ENCODE assay signal across 11 cellular contexts in the genomic region with DNA sequence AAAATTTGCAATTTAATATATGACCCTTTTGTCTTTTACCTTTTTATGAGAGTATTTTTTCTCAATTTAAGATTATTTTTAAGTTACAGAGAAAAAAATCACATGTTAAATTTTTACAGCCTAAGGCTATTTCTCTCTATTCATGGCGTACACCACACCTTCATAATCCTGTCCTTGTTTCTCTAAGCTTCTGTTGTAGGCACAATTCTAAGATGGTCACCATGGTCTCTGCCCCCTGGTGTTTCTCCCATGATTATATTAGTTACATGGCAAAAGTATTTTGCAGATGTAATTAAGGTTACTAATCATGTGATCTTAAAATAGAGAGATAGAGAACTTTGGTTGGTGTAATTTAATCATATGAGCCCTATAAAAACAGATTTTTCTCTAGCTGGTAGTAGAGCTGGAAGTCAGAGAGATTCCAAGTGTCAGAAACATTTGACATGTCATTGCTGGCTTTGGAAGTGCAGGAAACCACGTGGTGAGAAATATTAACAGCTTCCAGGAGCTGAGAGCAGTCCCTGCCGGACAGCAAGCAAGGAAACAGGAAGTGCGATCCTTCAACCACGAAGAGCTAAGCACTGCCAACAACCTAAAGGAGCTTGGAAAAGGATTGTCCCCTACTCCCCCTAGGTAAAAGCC.
A peak's percentile ranks its signal among the peaks of the same experiment; 100 is the strongest.
DNase-seq lines count a peak whose midpoint lies in the region; ATAC-seq, FAIRE-seq and TF ChIP-seq lines count a peak whose summit lies in the region.
"Had no signal": no experiment of that assay in that cellular context is flagged by ENCODE, and none has a peak within 500 bp of the region (broad histone marks: within the 10 kb centered on the region; RNA-seq: fewer than 3 reads in every experiment).

No MANE protein-coding gene starts in this region.

- in situ Hi-C loops in astrocyte of the spinal cord (cut with HindIII; ENCODE audit: low sequenced_read_pairs) = no loop called here

- no peak for TF ChIP-seq RAD21 in Ishikawa (IDR thresholded peaks at IDR 0.05; ENCODE audit: low read depth)

- H3K4me3 ChIP-seq in astrocyte of the spinal cord (ENCODE audit: low read depth, low read length) = no peak overlapping the region

- FAIRE-seq in GM12892 (lab: Jason Lieb, UNC) = no peak

- TF ChIP-seq CTCF in astrocyte of the spinal cord (IDR thresholded peaks at IDR 0.05; ENCODE audit: low read depth, low read length) = no peak

- TF ChIP-seq EP300 in Ishikawa (IDR thresholded peaks at IDR 0.05; ENCODE audit: borderline replicate concordance) = no peak

- DNase-seq in Ammon's horn (ENCODE audit: low spot score) (peak; percentile 9), astrocyte of the spinal cord (ENCODE audit: low read depth, low spot score) (peak; percentile 29), iris pigment epithelial cell (ENCODE audit: low read depth) (peak; percentile 61), LoVo (ENCODE audit: low spot score) (no peak), GM12892 (ENCODE audit: insufficient read length) (no peak)
- DNase-seq in activated CD4-positive, alpha-beta T cell treated with anti-CD3 and anti-CD28 coated beads for 1 hour = no peak
- DNase-seq: activated CD8-positive, alpha-beta T cell treated with anti-CD3 and anti-CD28 coated beads, Interleukin-2, amount 10 ng/mL, durations not matched to agents 7 days and 5 days; aorta; CD8-positive, alpha-beta T cell had no signal

- no peak for ATAC-seq in GM18511 (IDR thresholded peaks at IDR 0.05; ENCODE audit: unreplicated experiment)
- ATAC-seq: activated CD8-positive, alpha-beta T cell treated with anti-CD3 and anti-CD28 coated beads, Interleukin-2, amount 10 ng/mL, durations not matched to agents 7 days and 5 days; CD8-positive, alpha-beta T cell had no signal

- no peak for TF ChIP-seq POLR2A in GM12892 (IDR thresholded peaks at IDR 0.05; ENCODE audit: low read depth, low read length)

TF ChIP-seq in Ishikawa, 13 proteins besides CTCF, POLR2A, EP300 and RAD21:
- TF ChIP-seq MAX (IDR thresholded peaks at IDR 0.05) = peak; percentile 60
- TF ChIP-seq FOXM1 (IDR thresholded peaks at IDR 0.05; ENCODE audit: borderline replicate concordance, low read depth) = no peak
- TF ChIP-seq TAF1 (IDR thresholded peaks at IDR 0.05; ENCODE audit: low read depth) = no peak
- peak; percentile 49 for TF ChIP-seq USF1 (IDR thresholded peaks at IDR 0.05)
- TF ChIP-seq REST (IDR thresholded peaks at IDR 0.05; ENCODE audit: low read depth) = no peak
- TF ChIP-seq YY1 (IDR thresholded peaks at IDR 0.05; ENCODE audit: low read depth) = no peak
- no peak for TF ChIP-seq CEBPB (IDR thresholded peaks at IDR 0.05)
- no peak for TF ChIP-seq TCF12 (IDR thresholded peaks at IDR 0.05; ENCODE audit: low read depth)
- TF ChIP-seq CREB1 (IDR thresholded peaks at IDR 0.05; ENCODE audit: low read depth) = no peak
- TF ChIP-seq TEAD4 (IDR thresholded peaks at IDR 0.05) = no peak

Comparison
In these comparisons a context has a peak if more than half of its experiments do, and no peak if none do; other contexts are left out.
1. DNase-seq: peak in Ammon's horn (single experiment), astrocyte of the spinal cord (single experiment) and iris pigment epithelial cell (single experiment); none in activated CD4-positive, alpha-beta T cell treated with anti-CD3 and anti-CD28 coated beads for 1 hour (single experiment), LoVo (single experiment) and GM12892 (single experiment).